Comparison of ENCODE assay signal across 10 cellular contexts in genomic region chr9:130677252-130677651, GRCh38. TPM values are rescaled to one million over a fixed set of nuclear protein-coding genes. Genes with fewer than 3 reads are reported as not detected.
"Had no signal": no experiment of that assay in that cellular context is flagged by ENCODE, and none has a peak within 500 bp of the region (broad histone marks: within the 10 kb centered on the region; RNA-seq: fewer than 3 reads in every experiment).

No MANE protein-coding gene starts in this region.

- H3K4me3 ChIP-seq: GM23248 had no signal

- H3K9ac ChIP-seq: GM23248 had no signal

- FAIRE-seq: HepG2 had no signal

- H3K27ac ChIP-seq: GM23248, HL-60 had no signal

- ATAC-seq: HepG2 had no signal

- H2AFZ ChIP-seq: GM23248 had no signal

- DNase-seq: GM23248, GOT3, H9, HCEC 1CT, HFFc6, KG1 had no signal

RNA-seq across cellular contexts. Expression of gene PRDM12, which starts 12.9 kb away (rescaled TPM):
- total RNA-seq: GM23248, H4, H9 had no signal
- polyA plus RNA-seq: GM23248, IgD-negative memory B cell had no signal
